ENCODE assay signal across 17 cellular contexts in genomic region chr2:199685669-199686068, GRCh38.
DNase-seq lines count a peak whose midpoint lies in the region; ATAC-seq and TF ChIP-seq lines count a peak whose summit lies in the region.
"Had no signal": no experiment of that assay in that cellular context is flagged by ENCODE, and none has a peak within 500 bp of the region (broad histone marks: within the 10 kb centered on the region; RNA-seq: fewer than 3 reads in every experiment).

No MANE protein-coding gene starts in this region.

- H3K4me2 ChIP-seq in DND-41 (ENCODE audit: insufficient read depth, low read length), result no peak overlapping the region

- no peak for DNase-seq in activated CD8-positive, alpha-beta T cell treated with anti-CD3 and anti-CD28 coated beads for 36 hours
- DNase-seq in activated CD8-positive, alpha-beta T cell treated with anti-CD3 and anti-CD28 coated beads, Interleukin-2, amount 10 ng/mL, durations not matched to agents 7 days and 5 days, result no peak
- DNase-seq in DND-41 (no peak), OCI-M1 (lab: John Stamatoyannopoulos, UW) (peak; percentile 56), hypothalamus (lab: John Stamatoyannopoulos, UW) (no peak), tibial nerve (ENCODE audit: low spot score in 2 of 2) (no peak)
- peak in 4 of 9 donors; percentile 5 to 38 (median 20) for DNase-seq in naive thymus-derived CD4-positive, alpha-beta T cell
- no peak for DNase-seq in activated CD4-positive, CD25-positive, alpha-beta regulatory T cell (lab: John Stamatoyannopoulos, UW)
- DNase-seq: 8988T; CD8-positive, alpha-beta memory T cell; COR-L47; DMS 273 treated with DMSO at 0.1 percent for 48 hours; DMS53; H9 had no signal

- H3K27ac ChIP-seq in DND-41 (ENCODE audit: low read length) (no peak overlapping the region), tibial nerve (no peak overlapping the region)
- no peak overlapping the region for H3K27ac ChIP-seq in naive thymus-derived CD4-positive, alpha-beta T cell (ENCODE audit: low read depth, low read length)
- H3K27ac ChIP-seq: BLaER1 treated with 17β-estradiol and CSF1 and Interleukin-3, amounts not matched to agents 10 nM and 100 nM had no signal

- H2AFZ ChIP-seq in DND-41 (ENCODE audit: low read depth, low read length), result no peak overlapping the region

- peaks cover 13% of the 10 kb centered on the region for H3K4me1 Mint-ChIP-seq in activated CD8-positive, alpha-beta T cell treated with anti-CD3 and anti-CD28 coated beads for 36 hours (ENCODE audit: low read depth)
- peaks cover 14% of the 10 kb centered on the region for H3K4me1 Mint-ChIP-seq in activated CD8-positive, alpha-beta T cell treated with anti-CD3 and anti-CD28 coated beads, Interleukin-2, amount 10 ng/mL, durations not matched to agents 7 days and 5 days (ENCODE audit: low read depth)
- H3K4me1 Mint-ChIP-seq in naive thymus-derived CD4-positive, alpha-beta T cell, result peaks cover 8 to 32% (median 16%) of the 10 kb centered on the region in 7 donors
- H3K4me1 Mint-ChIP-seq: B cell had no signal

- no peaks in the 10 kb centered on the region for H3K4me1 ChIP-seq in DND-41 (ENCODE audit: insufficient read depth, low read length)
- peaks cover 0 to 17% of the 10 kb centered on the region in 2 donors for H3K4me1 ChIP-seq in naive thymus-derived CD4-positive, alpha-beta T cell (ENCODE audit: control insufficient read depth in 2 of 2, insufficient read depth in 2 of 2, low read length in 2 of 2)
- H3K4me1 ChIP-seq in tibial nerve, result no peaks in the 10 kb centered on the region

- intact Hi-C loops in activated CD8-positive, alpha-beta T cell treated with anti-CD3 and anti-CD28 coated beads for 36 hours (cut with micrococcal nuclease), result no loop called here
- intact Hi-C loops in naive thymus-derived CD4-positive, alpha-beta T cell (cut with micrococcal nuclease), result no loop called here

- H3K9me3 ChIP-seq in DND-41 (ENCODE audit: insufficient read depth, low read length, severe bottlenecking) (no peaks in the 10 kb centered on the region), tibial nerve (no peaks in the 10 kb centered on the region)
- no peaks in the 10 kb centered on the region for H3K9me3 ChIP-seq in naive thymus-derived CD4-positive, alpha-beta T cell (ENCODE audit: control insufficient read depth in 2 of 3, low read length in 3 of 3)
- H3K9me3 ChIP-seq: BLaER1 treated with 17β-estradiol and CSF1 and Interleukin-3, amounts not matched to agents 10 nM and 100 nM had no signal

- ATAC-seq in activated CD8-positive, alpha-beta T cell treated with anti-CD3 and anti-CD28 coated beads for 36 hours, result peak; percentile 53
- no peak for ATAC-seq in activated CD8-positive, alpha-beta T cell treated with anti-CD3 and anti-CD28 coated beads, Interleukin-2, amount 10 ng/mL, durations not matched to agents 7 days and 5 days
- ATAC-seq in DND-41 (ENCODE audit: insufficient read depth, low read depth), result peak; percentile 78
- ATAC-seq in naive thymus-derived CD4-positive, alpha-beta T cell, result peak; percentile 46
- ATAC-seq: HepG2 had no signal

- H3K4me3 ChIP-seq in DND-41 (ENCODE audit: low read depth in 1 of 2, low read length in 2 of 2) (no peak overlapping the region), tibial nerve (no peak overlapping the region)
- H3K4me3 ChIP-seq in naive thymus-derived CD4-positive, alpha-beta T cell (ENCODE audit: low read length), result no peak overlapping the region
- H3K4me3 ChIP-seq: BLaER1 treated with 17β-estradiol and CSF1 and Interleukin-3, amounts not matched to agents 10 nM and 100 nM had no signal

- H3K4me3 Mint-ChIP-seq in activated CD8-positive, alpha-beta T cell treated with anti-CD3 and anti-CD28 coated beads for 36 hours, result no peak overlapping the region
- H3K4me3 Mint-ChIP-seq in activated CD8-positive, alpha-beta T cell treated with anti-CD3 and anti-CD28 coated beads, Interleukin-2, amount 10 ng/mL, durations not matched to agents 7 days and 5 days, result no peak overlapping the region
- H3K4me3 Mint-ChIP-seq in naive thymus-derived CD4-positive, alpha-beta T cell, result peak overlapping the region in 6 of 10 donors; percentile 2 to 63 (median 41)
- H3K4me3 Mint-ChIP-seq: B cell; CD8-positive, alpha-beta memory T cell; H9 had no signal

- H3K27me3 Mint-ChIP-seq in activated CD8-positive, alpha-beta T cell treated with anti-CD3 and anti-CD28 coated beads for 36 hours, result peaks cover 8% of the 10 kb centered on the region
- peaks cover 2% of the 10 kb centered on the region for H3K27me3 Mint-ChIP-seq in activated CD8-positive, alpha-beta T cell treated with anti-CD3 and anti-CD28 coated beads, Interleukin-2, amount 10 ng/mL, durations not matched to agents 7 days and 5 days (ENCODE audit: low read depth)
- H3K27me3 Mint-ChIP-seq in naive thymus-derived CD4-positive, alpha-beta T cell, result peaks cover 0 to 7% (median 3%) of the 10 kb centered on the region in 5 donors

- no peak for TF ChIP-seq CTCF in activated CD8-positive, alpha-beta T cell treated with anti-CD3 and anti-CD28 coated beads for 36 hours (IDR thresholded peaks at IDR 0.05)
- TF ChIP-seq CTCF in DND-41 (IDR thresholded peaks at IDR 0.05; ENCODE audit: borderline replicate concordance, extremely low read depth, low read length, poor library complexity, severe bottlenecking) (no peak), tibial nerve (IDR thresholded peaks at IDR 0.05) (no peak)

- H3K36me3 Mint-ChIP-seq in activated CD8-positive, alpha-beta T cell treated with anti-CD3 and anti-CD28 coated beads for 36 hours (ENCODE audit: low read depth), result no peaks in the 10 kb centered on the region
- no peaks in the 10 kb centered on the region for H3K36me3 Mint-ChIP-seq in activated CD8-positive, alpha-beta T cell treated with anti-CD3 and anti-CD28 coated beads, Interleukin-2, amount 10 ng/mL, durations not matched to agents 7 days and 5 days (ENCODE audit: low read depth)
- H3K36me3 Mint-ChIP-seq in naive thymus-derived CD4-positive, alpha-beta T cell, result no peaks in the 10 kb centered on the region
- H3K36me3 Mint-ChIP-seq: CD8-positive, alpha-beta memory T cell had no signal

- CTCF ChIA-PET in activated CD8-positive, alpha-beta T cell treated with anti-CD3 and anti-CD28 coated beads for 36 hours (lab: Charles Lee), result interaction anchor here (1.3 kb wide), 1 partner anchor 54 kb away, joined by 3 read pairs; no protein-coding TSS in a partner anchor
- CTCF ChIA-PET in activated CD8-positive, alpha-beta T cell treated with anti-CD3 and anti-CD28 coated beads, Interleukin-2, amount 10 ng/mL, durations not matched to agents 7 days and 5 days (lab: Charles Lee), result no interaction called here
- CTCF ChIA-PET in naive thymus-derived CD4-positive, alpha-beta T cell (lab: Charles Lee), result no interaction called here

- H3K9ac ChIP-seq in DND-41 (ENCODE audit: low read depth, low read length), result no peak overlapping the region
- H3K9ac ChIP-seq: BLaER1 treated with 17β-estradiol and CSF1 and Interleukin-3, amounts not matched to agents 10 nM and 100 nM had no signal

- no peak overlapping the region for H3K27ac Mint-ChIP-seq in activated CD8-positive, alpha-beta T cell treated with anti-CD3 and anti-CD28 coated beads for 36 hours
- no peak overlapping the region for H3K27ac Mint-ChIP-seq in activated CD8-positive, alpha-beta T cell treated with anti-CD3 and anti-CD28 coated beads, Interleukin-2, amount 10 ng/mL, durations not matched to agents 7 days and 5 days
- peak overlapping the region in 1 of 9 donors; percentile 53 for H3K27ac Mint-ChIP-seq in naive thymus-derived CD4-positive, alpha-beta T cell
- H3K27ac Mint-ChIP-seq: B cell; CD8-positive, alpha-beta memory T cell; H9 had no signal

- H3K9me3 Mint-ChIP-seq in activated CD8-positive, alpha-beta T cell treated with anti-CD3 and anti-CD28 coated beads for 36 hours, result no peaks in the 10 kb centered on the region
- no peaks in the 10 kb centered on the region for H3K9me3 Mint-ChIP-seq in activated CD8-positive, alpha-beta T cell treated with anti-CD3 and anti-CD28 coated beads, Interleukin-2, amount 10 ng/mL, durations not matched to agents 7 days and 5 days (ENCODE audit: insufficient read depth)
- no peaks in the 10 kb centered on the region for H3K9me3 Mint-ChIP-seq in naive thymus-derived CD4-positive, alpha-beta T cell
- H3K9me3 Mint-ChIP-seq: CD8-positive, alpha-beta memory T cell; H9 had no signal

- POLR2A ChIA-PET in activated CD8-positive, alpha-beta T cell treated with anti-CD3 and anti-CD28 coated beads for 36 hours (lab: Charles Lee), result no interaction called here
- POLR2A ChIA-PET in activated CD8-positive, alpha-beta T cell treated with anti-CD3 and anti-CD28 coated beads, Interleukin-2, amount 10 ng/mL, durations not matched to agents 7 days and 5 days (lab: Charles Lee), result no interaction called here
- POLR2A ChIA-PET in naive thymus-derived CD4-positive, alpha-beta T cell (lab: Charles Lee), result no interaction called here

- no peaks in the 10 kb centered on the region for H3K36me3 ChIP-seq in DND-41 (ENCODE audit: insufficient read depth, low read length)
- no peaks in the 10 kb centered on the region for H3K36me3 ChIP-seq in naive thymus-derived CD4-positive, alpha-beta T cell (ENCODE audit: control insufficient read depth in 2 of 3, insufficient read depth in 3 of 3, low read length in 3 of 3)
- H3K36me3 ChIP-seq in tibial nerve, result no peaks in the 10 kb centered on the region
- H3K36me3 ChIP-seq: BLaER1 treated with 17β-estradiol and CSF1 and Interleukin-3, amounts not matched to agents 10 nM and 100 nM had no signal

- no peaks in the 10 kb centered on the region for H4K20me1 ChIP-seq in DND-41 (ENCODE audit: insufficient read depth, low read length)
- H4K20me1 ChIP-seq: BLaER1 treated with 17β-estradiol and CSF1 and Interleukin-3, amounts not matched to agents 10 nM and 100 nM had no signal

- TF ChIP-seq POLR2A in tibial nerve (IDR thresholded peaks at IDR 0.05), result no peak

- no peak for TF ChIP-seq EP300 in tibial nerve (IDR thresholded peaks at IDR 0.05)

- no peaks in the 10 kb centered on the region for H3K79me2 ChIP-seq in DND-41 (ENCODE audit: insufficient read depth, low read length)

- H3K27me3 ChIP-seq in DND-41 (ENCODE audit: insufficient read depth, low read length, poor library complexity), result no peaks in the 10 kb centered on the region
- no peaks in the 10 kb centered on the region for H3K27me3 ChIP-seq in naive thymus-derived CD4-positive, alpha-beta T cell (ENCODE audit: control insufficient read depth in 2 of 2, insufficient read depth in 2 of 2, low read length in 2 of 2)
- H3K27me3 ChIP-seq in tibial nerve, result no peaks in the 10 kb centered on the region
- H3K27me3 ChIP-seq: BLaER1 treated with 17β-estradiol and CSF1 and Interleukin-3, amounts not matched to agents 10 nM and 100 nM had no signal

Comparison
In these comparisons a context has a peak if more than half of its experiments do, and no peak if none do; other contexts are left out.
1. H3K4me3 Mint-ChIP-seq: peak in naive thymus-derived CD4-positive, alpha-beta T cell (6 of 10); none in activated CD8-positive, alpha-beta T cell treated with anti-CD3 and anti-CD28 coated beads for 36 hours (single experiment) and activated CD8-positive, alpha-beta T cell treated with anti-CD3 and anti-CD28 coated beads, Interleukin-2, amount 10 ng/mL, durations not matched to agents 7 days and 5 days (single experiment).